In genomic region chr10:14456870-14457266, GRCh38 we compare ENCODE assay signal across 29 cellular contexts.
DNase-seq lines count a peak whose midpoint lies in the region; ATAC-seq, FAIRE-seq and TF ChIP-seq lines count a peak whose summit lies in the region.
"Had no signal": no experiment of that assay in that cellular context is flagged by ENCODE, and none has a peak within 500 bp of the region (broad histone marks: within the 10 kb centered on the region; RNA-seq: fewer than 3 reads in every experiment).

No MANE protein-coding gene starts in this region.

- H3K27me3 ChIP-seq in GM12878 (replicated peaks in 1 of 2; ENCODE audit: control insufficient read depth in 2 of 2, insufficient read depth in 2 of 2, low read length in 1 of 2), result no peaks in the 10 kb centered on the region
- H3K27me3 ChIP-seq: SJSA1 had no signal

- H3K4me3 Mint-ChIP-seq in glutamatergic neuron (ENCODE audit: unreplicated experiment), result no peak overlapping the region
- H3K4me3 Mint-ChIP-seq: CD4-positive, alpha-beta memory T cell; GM23338 had no signal

- WGBS in GM12878 (ENCODE audit: insufficient coverage, insufficient replicate concordance, low lambda C conversion rate, missing lambda C conversion rate), result 41% methylated on average over 2 of the region's 2 CpGs

- RAD21 ChIA-PET in GM12878 (lab: Charles Lee; ENCODE audit: unreplicated experiment), result no interaction called here

- CTCF ChIA-PET in GM12878 (lab: Yijun Ruan, JAX), result interaction anchor here (1.4 to 1.6 kb wide), 2 partner anchors 11 to 20 kb away, joined by 4 read pairs; no protein-coding TSS in a partner anchor

- TF ChIP-seq RAD21 in GM12878 (IDR thresholded peaks at IDR 0.05; ENCODE audit: insufficient read depth, low read depth, low read length), result no peak

- H3K4me3 ChIP-seq in GM12878 (no peak overlapping the region), mucosa of descending colon (no peak overlapping the region)
- H3K4me3 ChIP-seq: GM23338, SJSA1 had no signal

- H3K4me1 ChIP-seq in GM12878 (ENCODE audit: control insufficient read depth, insufficient read depth, low read length), result peaks cover 4% of the 10 kb centered on the region
- H3K4me1 ChIP-seq in mucosa of descending colon (ENCODE audit: low read depth), result no peaks in the 10 kb centered on the region
- H3K4me1 ChIP-seq: Caco-2, SJSA1 had no signal

- TF ChIP-seq EP300 in GM12878 (IDR thresholded peaks at IDR 0.05; ENCODE audit: borderline replicate concordance in 1 of 2, control insufficient read depth in 1 of 2, low read depth in 2 of 2, low read length in 2 of 2), result no peak

- H3K9ac ChIP-seq in GM12878 (ENCODE audit: control insufficient read depth, insufficient read depth, low read length), result no peak overlapping the region
- H3K9ac ChIP-seq: KMS-11 had no signal

- POLR2A ChIA-PET in GM12878 (lab: Charles Lee), result no interaction called here

- no TSS peak for BruUV-seq in GM12878 (replicated peaks; lab: Mats Ljungman, UMichigan)

- no peaks in the 10 kb centered on the region for H3K79me2 ChIP-seq in GM12878 (ENCODE audit: control insufficient read depth, insufficient read depth, low read length)

- peaks cover 5% of the 10 kb centered on the region for H3K27me3 Mint-ChIP-seq in glutamatergic neuron (ENCODE audit: unreplicated experiment)

- H3K9me3 ChIP-seq in GM12878 (replicated peaks; ENCODE audit: control insufficient read depth, insufficient read depth, low read length) (peaks cover 9% of the 10 kb centered on the region; the same call in 2 of the 3 replicates), mucosa of descending colon (no peaks in the 10 kb centered on the region)
- H3K9me3 ChIP-seq: SJSA1 had no signal

- SMC1A ChIA-PET in GM12878 (lab: Charles Lee; ENCODE audit: uncharacterized antibody, unreplicated experiment), result interaction anchor here (0.7 kb wide), 1 partner anchor 259 kb away, joined by 3 read pairs; no protein-coding TSS in a partner anchor

- FAIRE-seq in GM12878 (lab: Jason Lieb, UNC), result no peak
- FAIRE-seq: GM12892 had no signal

- intact Hi-C loops in GM12878 (cut with micrococcal nuclease; ENCODE audit: unreplicated experiment), result no loop called here
- intact Hi-C loops in mucosa of descending colon (cut with DNase I, micrococcal nuclease), result no loop called here

- H3K36me3 Mint-ChIP-seq in glutamatergic neuron (ENCODE audit: unreplicated experiment), result peaks cover 17% of the 10 kb centered on the region
- H3K36me3 Mint-ChIP-seq: CD4-positive, alpha-beta memory T cell had no signal

- H2AFZ ChIP-seq in GM12878 (ENCODE audit: control insufficient read depth, low read depth, low read length), result no peak overlapping the region

- DNase-seq in GM12878 (ENCODE audit: low read depth, low spot score) (no peak), DMS 273 treated with DMSO at 0.1 percent for 48 hours (lab: John Stamatoyannopoulos, UW) (no peak), mucosa of descending colon (no peak), glutamatergic neuron (no peak)
- DNase-seq in stimulated activated CD4-positive, alpha-beta T cell treated with anti-CD3 and anti-CD28 coated beads, Interleukin-1b, Interleukin-23, amount 100 ng/mL, for 48 hours, result no peak
- DNase-seq: C1 segment of cervical spinal cord; Caco-2; CD4-positive, alpha-beta memory T cell; DMS79; EL; GDM1; HCEC 1CT; IMR-90; MM.1S; NCI-H1694; NCI-H2029 treated with DMSO at 0.1 percent for 48 hours; NCI-H446 treated with DMSO at 0.1 percent for 48 hours; NCI-H526; NCI-H82; Right ventricle myocardium superior; RPMI8226; T-helper 2 cell had no signal

- no peaks in the 10 kb centered on the region for H3K4me1 Mint-ChIP-seq in glutamatergic neuron (ENCODE audit: low read depth, unreplicated experiment)
- H3K4me1 Mint-ChIP-seq: CD4-positive, alpha-beta memory T cell; GM23338 had no signal

- H3K9me3 Mint-ChIP-seq in glutamatergic neuron (ENCODE audit: unreplicated experiment), result peaks cover 3% of the 10 kb centered on the region

- H4K20me1 ChIP-seq in GM12878 (ENCODE audit: control insufficient read depth, insufficient read depth), result no peaks in the 10 kb centered on the region

- in situ Hi-C loops in GM12878 (cut with MboI), result no loop called here

- H3K27ac Mint-ChIP-seq in glutamatergic neuron (ENCODE audit: unreplicated experiment), result no peak overlapping the region
- H3K27ac Mint-ChIP-seq: GM23338 had no signal

- H3K36me3 ChIP-seq in GM12878 (ENCODE audit: control insufficient read depth in 2 of 2, insufficient read depth in 2 of 2, low read length in 1 of 2) (no peaks in the 10 kb centered on the region), mucosa of descending colon (ENCODE audit: low read depth) (no peaks in the 10 kb centered on the region)
- H3K36me3 ChIP-seq: SJSA1 had no signal

- ATAC-seq in GM18861 (IDR thresholded peaks at IDR 0.05; ENCODE audit: unreplicated experiment) (peak; percentile 31), GM21529 (IDR thresholded peaks at IDR 0.05; ENCODE audit: unreplicated experiment) (peak; percentile 5), HG03060 (IDR thresholded peaks at IDR 0.05; ENCODE audit: low read depth, unreplicated experiment) (peak; percentile 7), GM12878 (no peak), mucosa of descending colon (no peak)
- ATAC-seq: GM23338 had no signal

- TF ChIP-seq CTCF in GM12878 (IDR thresholded peaks at IDR 0.05 in 2 of 3, conservative IDR thresholded peaks at IDR 0.05 in 1 of 3; ENCODE audit: control insufficient read depth in 2 of 3, extremely low read depth in 1 of 3, insufficient read depth in 1 of 3, low read depth in 3 of 3, low read length in 3 of 3) (no peak), mucosa of descending colon (IDR thresholded peaks at IDR 0.05) (no peak), glutamatergic neuron (IDR thresholded peaks at IDR 0.05; ENCODE audit: partially characterized antibody, unreplicated experiment) (no peak)

- no peak overlapping the region for H3K27ac ChIP-seq in GM12878 (ENCODE audit: control insufficient read depth, insufficient read depth)
- H3K27ac ChIP-seq: KMS-11, SJSA1 had no signal

- no peak for TF ChIP-seq POLR2A in GM12878 (IDR thresholded peaks at IDR 0.05; ENCODE audit: low read depth, low read length)

- peak overlapping the region; percentile 33; the same call in 1 of the 2 replicates for H3K4me2 ChIP-seq in GM12878 (ENCODE audit: control insufficient read depth, insufficient read depth)
- H3K4me2 ChIP-seq: GM23338, KMS-11 had no signal

TF ChIP-seq in GM12878, 131 proteins besides CTCF, POLR2A, EP300 and RAD21:
- TF ChIP-seq SIX5 (IDR thresholded peaks at IDR 0.05; ENCODE audit: low read depth, low read length, severe bottlenecking) (no peak), NKRF (conservative IDR thresholded peaks at IDR 0.05) (no peak), HDAC6 (IDR thresholded peaks at IDR 0.05; ENCODE audit: unreplicated experiment) (no peak), NFIC (IDR thresholded peaks at IDR 0.05; ENCODE audit: low read depth, low read length) (no peak), POLR2AphosphoS5 (IDR thresholded peaks at IDR 0.05; ENCODE audit: low read length) (no peak), FOXM1 (IDR thresholded peaks at IDR 0.05; ENCODE audit: low read depth, low read length) (no peak), NFYA (IDR thresholded peaks at IDR 0.05; ENCODE audit: borderline replicate concordance, low read depth, low read length) (no peak), ZBED1 (IDR thresholded peaks at IDR 0.05; ENCODE audit: borderline replicate concordance) (no peak), ZNF217 (IDR thresholded peaks at IDR 0.05) (peak; percentile 69; the same call in 1 of the 2 replicates), NR2C1 (IDR thresholded peaks at IDR 0.05) (no peak), IKZF2 (IDR thresholded peaks at IDR 0.05) (peak in 1 of 2 experiments; percentile 11; a peak in 1 of 4 replicates)

Comparison
In these comparisons a context has a peak if more than half of its experiments do, and no peak if none do; other contexts are left out.
1. ATAC-seq: peak in GM18861 (single experiment), GM21529 (single experiment) and HG03060 (single experiment); none in GM12878 (single experiment) and mucosa of descending colon (single experiment).